ENCODE assay signal across 8 cellular contexts in genomic region chr11:46352063-46352841, GRCh38. TPM values are rescaled to one million over a fixed set of nuclear protein-coding genes. Genes with fewer than 3 reads are reported as not detected.
DNase-seq lines count a peak whose midpoint lies in the region; FAIRE-seq lines count a peak whose summit lies in the region.

No MANE protein-coding gene starts in this region.

- no peak for FAIRE-seq in GM19239 (lab: Jason Lieb, UNC)

- no peaks in the 10 kb centered on the region for H3K9me3 ChIP-seq in HUES6 (ENCODE audit: control insufficient read depth, insufficient read depth, low read depth, low read length)

- H3K27me3 ChIP-seq in HUES6 (ENCODE audit: control insufficient read depth, insufficient read depth, low read length), result no peaks in the 10 kb centered on the region

- H3K27ac ChIP-seq in HUES6 (ENCODE audit: low read depth, low read length), result no peak overlapping the region

- DNase-seq in AG08396 (ENCODE audit: low spot score) (peak; percentile 67), cerebellar cortex (ENCODE audit: low spot score) (peak; percentile 52), lung microvascular endothelial cell (ENCODE audit: low read depth in 2 of 2) (peak; percentile 62 to 78), foreskin melanocyte (no peak), GM19239 (ENCODE audit: insufficient read length, low spot score) (no peak)
- peak; percentile 71 to 77 for DNase-seq in activated CD4-positive, alpha-beta T cell treated with anti-CD3 and anti-CD28 coated beads for 4 hours
- DNase-seq in stimulated activated CD8-positive, alpha-beta memory T cell treated with anti-CD3 and anti-CD28 coated beads, Interleukin-4, amount 100 ng/mL, for 1 hour (ENCODE audit: low read depth in 2 of 2, low spot score in 1 of 2), result peak; percentile 50 to 67

- H3K4me1 ChIP-seq in HUES6 (ENCODE audit: control insufficient read depth, insufficient read depth, low read length), result peaks cover 65% of the 10 kb centered on the region

- peak overlapping the region; percentile 9 for H3K9ac ChIP-seq in HUES6 (ENCODE audit: low read length)

- no peaks in the 10 kb centered on the region for H3K36me3 ChIP-seq in HUES6 (ENCODE audit: control insufficient read depth, insufficient read depth, low read length)

- peak overlapping the region; percentile 31; the same call in 1 of the 2 replicates for H3K4me3 ChIP-seq in HUES6 (ENCODE audit: low read depth, low read length)

RNA-seq across cellular contexts. Expression of gene DGKZ, which starts 5.0 kb away (rescaled TPM):
- total RNA-seq in lung microvascular endothelial cell, result 44.7 and 46.2 TPM in 2 replicates

RNA-seq across cellular contexts. Expression of gene MDK, which starts 29.2 kb away (rescaled TPM):
- 23.8 and 45.1 TPM in 2 replicates for total RNA-seq in lung microvascular endothelial cell

RNA-seq across cellular contexts. Expression of gene CHRM4, which starts 39.3 kb away (rescaled TPM):
- total RNA-seq in lung microvascular endothelial cell, result under 0.01 TPM in 1 of 2 replicates, not detected in the other

Comparison
In these comparisons a context has a peak if more than half of its experiments do, and no peak if none do; other contexts are left out.
1. DNase-seq: peak in AG08396 (single experiment), activated CD4-positive, alpha-beta T cell treated with anti-CD3 and anti-CD28 coated beads for 4 hours (2 of 2), cerebellar cortex (single experiment), lung microvascular endothelial cell (2 of 2) and stimulated activated CD8-positive, alpha-beta memory T cell treated with anti-CD3 and anti-CD28 coated beads, Interleukin-4, amount 100 ng/mL, for 1 hour (2 of 2); none in foreskin melanocyte (single experiment) and GM19239 (single experiment).